In the genomic region with DNA sequence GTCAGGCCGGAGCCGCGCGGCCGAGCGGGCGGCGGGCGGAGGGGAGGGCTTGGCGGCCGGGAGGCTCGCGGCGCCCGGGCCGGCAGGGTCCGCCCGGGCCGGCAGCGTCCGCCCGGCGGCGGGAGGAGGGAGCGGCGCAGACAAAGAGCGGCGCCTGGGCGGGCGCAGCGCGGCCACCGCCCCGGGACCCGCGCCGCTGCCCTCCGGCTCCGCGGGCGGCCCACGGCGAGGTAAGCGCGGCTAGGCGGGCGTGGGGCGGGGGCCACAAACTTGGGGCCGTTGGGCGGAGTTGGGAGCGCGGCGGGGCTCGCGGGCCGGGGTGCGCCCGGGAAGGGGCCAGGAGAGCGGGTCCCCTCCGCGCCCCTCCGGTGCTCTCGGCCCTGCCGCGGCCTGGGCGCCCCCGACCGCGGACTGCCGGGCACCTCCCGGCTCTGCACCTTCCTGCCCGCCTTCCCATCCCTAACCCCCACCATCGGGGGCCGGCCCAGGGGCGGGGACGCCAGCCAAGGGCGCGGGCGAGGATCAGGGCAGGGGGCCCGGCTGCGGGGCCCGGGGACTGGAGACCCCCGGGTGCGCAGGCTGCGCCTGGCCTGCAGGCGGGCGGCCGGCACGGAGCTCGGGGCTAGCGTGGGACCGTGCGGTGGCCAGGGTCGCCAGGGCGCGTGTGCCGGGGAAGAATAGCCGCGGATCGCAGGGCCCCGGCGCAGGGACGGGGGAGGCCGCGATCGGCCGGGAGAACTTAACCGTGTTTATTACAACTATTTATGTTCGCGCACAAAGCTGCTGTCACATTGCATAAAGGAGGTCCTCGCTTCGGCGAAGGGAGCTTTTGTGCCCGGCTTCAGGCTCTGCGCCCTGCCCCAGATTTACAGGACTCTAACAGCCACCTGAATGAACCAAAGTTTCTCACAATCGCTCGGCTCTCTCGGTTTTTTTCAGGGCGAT, we compare ENCODE assay signal across 8 cellular contexts. TPM values are rescaled to one million over a fixed set of nuclear protein-coding genes. Genes with fewer than 3 reads are reported as not detected.
DNase-seq lines count a peak whose midpoint lies in the region; ATAC-seq and TF ChIP-seq lines count a peak whose summit lies in the region.

A gene (plus strand): TSS at position 4 of the 945 bp plus-strand sequence. CDS start 110,152 bp downstream, outside the sequence.

- ATAC-seq in GM21717 (IDR thresholded peaks at IDR 0.05; ENCODE audit: unreplicated experiment), result peak; percentile 14
- ATAC-seq in natural killer cell treated with Interleukin-12 subunit alpha and Interleukin-12 subunit beta and Interleukin-15 and Interleukin-18, amount 100 ng/mL, for 72 hours, result peak; percentile 39 to 54

- H3K27me3 Mint-ChIP-seq in activated T-helper 1 cell treated with anti-CD3 and anti-CD28 coated beads, Interleukin-12 subunit alpha, Interleukin-12 subunit beta, Interleukin-2, Interleukin-4 antibody, amounts not matched to agents 30 ng/mL and 10 ng/mL and 1 ng/mL, durations not matched to agents 14 hours and 24 hours and 36 hours (ENCODE audit: insufficient read depth), result no peaks in the 10 kb centered on the region
- H3K27me3 Mint-ChIP-seq in natural killer cell treated with Interleukin-12 subunit alpha and Interleukin-12 subunit beta and Interleukin-15 and Interleukin-18, amount 100 ng/mL, for 72 hours, result no peaks in the 10 kb centered on the region

- peak; percentile 71 for DNase-seq in NCI-H146 (lab: John Stamatoyannopoulos, UW)
- no peak for DNase-seq in NCI-H146 treated with DMSO at 0.1 percent for 48 hours (lab: John Stamatoyannopoulos, UW; ENCODE audit: unreplicated experiment)
- DNase-seq in activated T-helper 1 cell treated with anti-CD3 and anti-CD28 coated beads, Interleukin-12 subunit alpha, Interleukin-12 subunit beta, Interleukin-2, Interleukin-4 antibody, amounts not matched to agents 30 ng/mL and 10 ng/mL and 1 ng/mL, durations not matched to agents 14 hours and 24 hours and 36 hours (ENCODE audit: low spot score), result no peak
- peak; percentile 34 for DNase-seq in fibroblast of peridontal ligament (ENCODE audit: extremely low read depth)
- no peak for DNase-seq in natural killer cell treated with Interleukin-12 subunit alpha and Interleukin-12 subunit beta and Interleukin-15 and Interleukin-18, amount 100 ng/mL, for 72 hours (ENCODE audit: low spot score)
- DNase-seq in MV-4-11 (lab: John Stamatoyannopoulos, UW), result no peak

- TF ChIP-seq RAD21 in Ishikawa (IDR thresholded peaks at IDR 0.05; ENCODE audit: low read depth), result no peak

- peak within 1 kb of the TSS; percentile 94 for H3K27ac Mint-ChIP-seq in activated T-helper 1 cell treated with anti-CD3 and anti-CD28 coated beads, Interleukin-12 subunit alpha, Interleukin-12 subunit beta, Interleukin-2, Interleukin-4 antibody, amounts not matched to agents 30 ng/mL and 10 ng/mL and 1 ng/mL, durations not matched to agents 14 hours and 24 hours and 36 hours
- H3K27ac Mint-ChIP-seq in natural killer cell treated with Interleukin-12 subunit alpha and Interleukin-12 subunit beta and Interleukin-15 and Interleukin-18, amount 100 ng/mL, for 72 hours, result peak within 1 kb of the TSS; percentile 91 to 94

- H3K36me3 Mint-ChIP-seq in activated T-helper 1 cell treated with anti-CD3 and anti-CD28 coated beads, Interleukin-12 subunit alpha, Interleukin-12 subunit beta, Interleukin-2, Interleukin-4 antibody, amounts not matched to agents 30 ng/mL and 10 ng/mL and 1 ng/mL, durations not matched to agents 14 hours and 24 hours and 36 hours (ENCODE audit: low read depth), result peaks cover 41% of the 10 kb centered on the region
- no peaks in the 10 kb centered on the region for H3K36me3 Mint-ChIP-seq in natural killer cell treated with Interleukin-12 subunit alpha and Interleukin-12 subunit beta and Interleukin-15 and Interleukin-18, amount 100 ng/mL, for 72 hours

- peaks cover 6% of the 10 kb centered on the region for H3K9me3 Mint-ChIP-seq in activated T-helper 1 cell treated with anti-CD3 and anti-CD28 coated beads, Interleukin-12 subunit alpha, Interleukin-12 subunit beta, Interleukin-2, Interleukin-4 antibody, amounts not matched to agents 30 ng/mL and 10 ng/mL and 1 ng/mL, durations not matched to agents 14 hours and 24 hours and 36 hours
- H3K9me3 Mint-ChIP-seq in natural killer cell treated with Interleukin-12 subunit alpha and Interleukin-12 subunit beta and Interleukin-15 and Interleukin-18, amount 100 ng/mL, for 72 hours, result no peaks in the 10 kb centered on the region

- H3K4me3 Mint-ChIP-seq in activated T-helper 1 cell treated with anti-CD3 and anti-CD28 coated beads, Interleukin-12 subunit alpha, Interleukin-12 subunit beta, Interleukin-2, Interleukin-4 antibody, amounts not matched to agents 30 ng/mL and 10 ng/mL and 1 ng/mL, durations not matched to agents 14 hours and 24 hours and 36 hours, result peak within 1 kb of the TSS; percentile 93
- H3K4me3 Mint-ChIP-seq in natural killer cell treated with Interleukin-12 subunit alpha and Interleukin-12 subunit beta and Interleukin-15 and Interleukin-18, amount 100 ng/mL, for 72 hours, result peak within 1 kb of the TSS; percentile 96

- intact Hi-C loops in activated T-helper 1 cell treated with anti-CD3 and anti-CD28 coated beads, Interleukin-12 subunit alpha, Interleukin-12 subunit beta, Interleukin-2, Interleukin-4 antibody, amounts not matched to agents 30 ng/mL and 10 ng/mL and 1 ng/mL, durations not matched to agents 14 hours and 24 hours and 36 hours (cut with micrococcal nuclease), result loop anchor here (5.0 kb wide), 2 partner anchors 127 to 348 kb away; a partner anchor contains a TSS

- peaks cover 84% of the 10 kb centered on the region for H3K4me1 Mint-ChIP-seq in activated T-helper 1 cell treated with anti-CD3 and anti-CD28 coated beads, Interleukin-12 subunit alpha, Interleukin-12 subunit beta, Interleukin-2, Interleukin-4 antibody, amounts not matched to agents 30 ng/mL and 10 ng/mL and 1 ng/mL, durations not matched to agents 14 hours and 24 hours and 36 hours (ENCODE audit: low read depth)
- H3K4me1 Mint-ChIP-seq in natural killer cell treated with Interleukin-12 subunit alpha and Interleukin-12 subunit beta and Interleukin-15 and Interleukin-18, amount 100 ng/mL, for 72 hours (ENCODE audit: low read depth in 2 of 2), result peaks cover 48 to 75% of the 10 kb centered on the region in 2 donors

- no peak for TF ChIP-seq EP300 in Ishikawa (IDR thresholded peaks at IDR 0.05; ENCODE audit: borderline replicate concordance)

TF ChIP-seq in Ishikawa, 13 proteins besides CTCF, POLR2A, EP300 and RAD21:
- TF ChIP-seq TEAD4 (IDR thresholded peaks at IDR 0.05), result no peak
- no peak for TF ChIP-seq NFIC (IDR thresholded peaks at IDR 0.05)
- TF ChIP-seq TCF12 (IDR thresholded peaks at IDR 0.05; ENCODE audit: low read depth), result no peak
- TF ChIP-seq, protein P1, sequence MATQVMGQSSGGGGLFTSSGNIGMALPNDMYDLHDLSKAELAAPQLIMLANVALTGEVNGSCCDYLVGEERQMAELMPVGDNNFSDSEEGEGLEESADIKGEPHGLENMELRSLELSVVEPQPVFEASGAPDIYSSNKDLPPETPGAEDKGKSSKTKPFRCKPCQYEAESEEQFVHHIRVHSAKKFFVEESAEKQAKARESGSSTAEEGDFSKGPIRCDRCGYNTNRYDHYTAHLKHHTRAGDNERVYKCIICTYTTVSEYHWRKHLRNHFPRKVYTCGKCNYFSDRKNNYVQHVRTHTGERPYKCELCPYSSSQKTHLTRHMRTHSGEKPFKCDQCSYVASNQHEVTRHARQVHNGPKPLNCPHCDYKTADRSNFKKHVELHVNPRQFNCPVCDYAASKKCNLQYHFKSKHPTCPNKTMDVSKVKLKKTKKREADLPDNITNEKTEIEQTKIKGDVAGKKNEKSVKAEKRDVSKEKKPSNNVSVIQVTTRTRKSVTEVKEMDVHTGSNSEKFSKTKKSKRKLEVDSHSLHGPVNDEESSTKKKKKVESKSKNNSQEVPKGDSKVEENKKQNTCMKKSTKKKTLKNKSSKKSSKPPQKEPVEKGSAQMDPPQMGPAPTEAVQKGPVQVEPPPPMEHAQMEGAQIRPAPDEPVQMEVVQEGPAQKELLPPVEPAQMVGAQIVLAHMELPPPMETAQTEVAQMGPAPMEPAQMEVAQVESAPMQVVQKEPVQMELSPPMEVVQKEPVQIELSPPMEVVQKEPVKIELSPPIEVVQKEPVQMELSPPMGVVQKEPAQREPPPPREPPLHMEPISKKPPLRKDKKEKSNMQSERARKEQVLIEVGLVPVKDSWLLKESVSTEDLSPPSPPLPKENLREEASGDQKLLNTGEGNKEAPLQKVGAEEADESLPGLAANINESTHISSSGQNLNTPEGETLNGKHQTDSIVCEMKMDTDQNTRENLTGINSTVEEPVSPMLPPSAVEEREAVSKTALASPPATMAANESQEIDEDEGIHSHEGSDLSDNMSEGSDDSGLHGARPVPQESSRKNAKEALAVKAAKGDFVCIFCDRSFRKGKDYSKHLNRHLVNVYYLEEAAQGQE (IDR thresholded peaks at IDR 0.05; ENCODE audit: low read depth), result no peak
- no peak for TF ChIP-seq TAF1 (IDR thresholded peaks at IDR 0.05; ENCODE audit: low read depth)
- TF ChIP-seq ZBTB7A (IDR thresholded peaks at IDR 0.05; ENCODE audit: low read depth), result peak; percentile 84; the same call in 1 of the 2 replicates
- no peak for TF ChIP-seq CREB1 (IDR thresholded peaks at IDR 0.05; ENCODE audit: low read depth)
- TF ChIP-seq FOXM1 (IDR thresholded peaks at IDR 0.05; ENCODE audit: borderline replicate concordance, low read depth), result no peak
- TF ChIP-seq EGR1 (IDR thresholded peaks at IDR 0.05), result no peak

RNA-seq across cellular contexts. Expression of the gene that starts here (rescaled TPM):
- 79.9 and 86.8 TPM in 2 replicates for total RNA-seq in activated T-helper 1 cell treated with anti-CD3 and anti-CD28 coated beads, Interleukin-12 subunit alpha, Interleukin-12 subunit beta, Interleukin-2, Interleukin-4 antibody, amounts not matched to agents 30 ng/mL and 10 ng/mL and 1 ng/mL, durations not matched to agents 14 hours and 24 hours and 36 hours
- 10 to 100 TPM; 44.7 to 47.4 TPM for total RNA-seq in natural killer cell treated with Interleukin-12 subunit alpha and Interleukin-12 subunit beta and Interleukin-15 and Interleukin-18, amount 100 ng/mL, for 72 hours

Comparison
In these comparisons a context has a peak if more than half of its experiments do, and no peak if none do; other contexts are left out.
1. DNase-seq: peak in NCI-H146 (single experiment) and fibroblast of peridontal ligament (single experiment); none in NCI-H146 treated with DMSO at 0.1 percent for 48 hours (single experiment), activated T-helper 1 cell treated with anti-CD3 and anti-CD28 coated beads, Interleukin-12 subunit alpha, Interleukin-12 subunit beta, Interleukin-2, Interleukin-4 antibody, amounts not matched to agents 30 ng/mL and 10 ng/mL and 1 ng/mL, durations not matched to agents 14 hours and 24 hours and 36 hours (single experiment), natural killer cell treated with Interleukin-12 subunit alpha and Interleukin-12 subunit beta and Interleukin-15 and Interleukin-18, amount 100 ng/mL, for 72 hours (single experiment) and MV-4-11 (single experiment).